Comparison of ENCODE assay signal across 8 cellular contexts in genomic region chr13:24161010-24161775, GRCh38. TPM values are rescaled to one million over a fixed set of nuclear protein-coding genes. Genes with fewer than 3 reads are reported as not detected.
A peak's percentile ranks its signal among the peaks of the same experiment; 100 is the strongest.
DNase-seq lines count a peak whose midpoint lies in the region; ATAC-seq and TF ChIP-seq lines count a peak whose summit lies in the region.

No MANE protein-coding gene starts in this region.

- H3K27me3 ChIP-seq in NT2/D1 (ENCODE audit: insufficient read depth, insufficient read length): no peaks in the 10 kb centered on the region
- H3K27me3 ChIP-seq in aorta (ENCODE audit: control insufficient read depth in 1 of 2, insufficient read depth in 2 of 2, low read length in 1 of 2): no peaks in the 10 kb centered on the region

- no peak overlapping the region for H3K27ac Mint-ChIP-seq in activated T-helper 2 cell treated with anti-CD3 and anti-CD28 coated beads, Interferon-gamma antibody, Interleukin-2, Interleukin-4, amounts not matched to agents 10 μg/mL and 5 μg/mL and 100 μg/mL, durations not matched to agents 14 hours and 24 hours and 36 hours
- H3K27ac Mint-ChIP-seq in progenitor cell of endocrine pancreas: peak overlapping the region; percentile 64

- no peak overlapping the region for H3K27ac ChIP-seq in aorta (ENCODE audit: low read depth in 1 of 2, low read length in 2 of 2)

- H3K27me3 Mint-ChIP-seq in activated T-helper 2 cell treated with anti-CD3 and anti-CD28 coated beads, Interferon-gamma antibody, Interleukin-2, Interleukin-4, amounts not matched to agents 10 μg/mL and 5 μg/mL and 100 μg/mL, durations not matched to agents 14 hours and 24 hours and 36 hours (ENCODE audit: low read depth): peaks cover 16% of the 10 kb centered on the region
- H3K27me3 Mint-ChIP-seq in progenitor cell of endocrine pancreas: peaks cover 34% of the 10 kb centered on the region

- WGBS in aorta, 2 donors: 1% methylated on average over 43 of the region's 43 CpGs

- peak overlapping the region; percentile 85 for H3K4me3 ChIP-seq in NT2/D1 (ENCODE audit: insufficient read length, low read depth)
- H3K4me3 ChIP-seq in aorta (ENCODE audit: low read length in 2 of 2): peak overlapping the region; percentile 22 to 66

- no peaks in the 10 kb centered on the region for H3K9me3 Mint-ChIP-seq in activated T-helper 2 cell treated with anti-CD3 and anti-CD28 coated beads, Interferon-gamma antibody, Interleukin-2, Interleukin-4, amounts not matched to agents 10 μg/mL and 5 μg/mL and 100 μg/mL, durations not matched to agents 14 hours and 24 hours and 36 hours
- H3K9me3 Mint-ChIP-seq in progenitor cell of endocrine pancreas (ENCODE audit: low read depth): no peaks in the 10 kb centered on the region

- H3K4me1 ChIP-seq in NT2/D1 (ENCODE audit: insufficient read depth, insufficient read length): peaks cover 6% of the 10 kb centered on the region
- no peaks in the 10 kb centered on the region for H3K4me1 ChIP-seq in aorta (ENCODE audit: control insufficient read depth in 1 of 2, insufficient read depth in 2 of 2, low read length in 2 of 2)

- H3K4me3 Mint-ChIP-seq in activated T-helper 2 cell treated with anti-CD3 and anti-CD28 coated beads, Interferon-gamma antibody, Interleukin-2, Interleukin-4, amounts not matched to agents 10 μg/mL and 5 μg/mL and 100 μg/mL, durations not matched to agents 14 hours and 24 hours and 36 hours (ENCODE audit: low read depth): peak overlapping the region; percentile 90
- peak overlapping the region; percentile 84 for H3K4me3 Mint-ChIP-seq in progenitor cell of endocrine pancreas (ENCODE audit: low read depth)

- H3K9me3 ChIP-seq in NT2/D1 (ENCODE audit: insufficient read depth, low read length) (no peaks in the 10 kb centered on the region), aorta (ENCODE audit: control insufficient read depth, low read length) (no peaks in the 10 kb centered on the region)

- DNase-seq in NCI-H1436 (lab: John Stamatoyannopoulos, UW) (peak; percentile 2), NCI-H1436 treated with DMSO at 0.1 percent for 48 hours (lab: John Stamatoyannopoulos, UW) (no peak), NT2/D1 (ENCODE audit: low read depth, low spot score) (no peak), Right ventricle myocardium superior (peak; percentile 51), progenitor cell of endocrine pancreas (ENCODE audit: low spot score, unreplicated experiment) (no peak), aorta (peak; percentile 53 to 80)
- peak; percentile 41 for DNase-seq in activated T-helper 2 cell treated with anti-CD3 and anti-CD28 coated beads, Interferon-gamma antibody, Interleukin-2, Interleukin-4, amounts not matched to agents 10 μg/mL and 5 μg/mL and 100 μg/mL, durations not matched to agents 14 hours and 24 hours and 36 hours (ENCODE audit: low spot score)

- H3K36me3 ChIP-seq in NT2/D1 (ENCODE audit: insufficient read depth, insufficient read length, low read length) (peaks cover 25% of the 10 kb centered on the region), aorta (ENCODE audit: control insufficient read depth in 1 of 2, insufficient read depth in 2 of 2, low read length in 1 of 2) (no peaks in the 10 kb centered on the region)

- no peak for TF ChIP-seq CTCF in progenitor cell of endocrine pancreas (IDR thresholded peaks at IDR 0.05; ENCODE audit: unreplicated experiment)

- H3K36me3 Mint-ChIP-seq in activated T-helper 2 cell treated with anti-CD3 and anti-CD28 coated beads, Interferon-gamma antibody, Interleukin-2, Interleukin-4, amounts not matched to agents 10 μg/mL and 5 μg/mL and 100 μg/mL, durations not matched to agents 14 hours and 24 hours and 36 hours (ENCODE audit: low read depth): peaks cover 15% of the 10 kb centered on the region
- peaks cover 10% of the 10 kb centered on the region for H3K36me3 Mint-ChIP-seq in progenitor cell of endocrine pancreas (ENCODE audit: insufficient read depth)

- H3K9ac ChIP-seq in NT2/D1 (ENCODE audit: insufficient read length, low read depth): peak overlapping the region; percentile 87

- H3K4me1 Mint-ChIP-seq in activated T-helper 2 cell treated with anti-CD3 and anti-CD28 coated beads, Interferon-gamma antibody, Interleukin-2, Interleukin-4, amounts not matched to agents 10 μg/mL and 5 μg/mL and 100 μg/mL, durations not matched to agents 14 hours and 24 hours and 36 hours (ENCODE audit: low read depth): peaks cover 25% of the 10 kb centered on the region
- H3K4me1 Mint-ChIP-seq in progenitor cell of endocrine pancreas (ENCODE audit: low read depth): peaks cover 20% of the 10 kb centered on the region

- intact Hi-C loops in activated T-helper 2 cell treated with anti-CD3 and anti-CD28 coated beads, Interferon-gamma antibody, Interleukin-2, Interleukin-4, amounts not matched to agents 10 μg/mL and 5 μg/mL and 100 μg/mL, durations not matched to agents 14 hours and 24 hours and 36 hours (cut with micrococcal nuclease): loop anchor here (2.0 to 10.0 kb wide), 6 partner anchors 34 to 784 kb away; no protein-coding TSS in a partner anchor
- intact Hi-C loops in Right ventricle myocardium superior (cut with DNase I) (no loop called here), aorta (cut with DNase I) (loop anchor here in 1 of 2 donors (5.0 kb wide), 1 partner anchor 89 kb away; no protein-coding TSS in a partner anchor)

- ATAC-seq in HG02973 (IDR thresholded peaks at IDR 0.05; ENCODE audit: unreplicated experiment): peak; percentile 34
- peak; percentile 56 for ATAC-seq in Right ventricle myocardium superior (ENCODE audit: poor library complexity)
- ATAC-seq in aorta (ENCODE audit: low FRiP score): peak; percentile 65

RNA-seq across cellular contexts. Expression of gene SPATA13, which starts 0.7 kb away (rescaled TPM):
- 41.5 and 44.9 TPM in 2 replicates for total RNA-seq in activated T-helper 2 cell treated with anti-CD3 and anti-CD28 coated beads, Interferon-gamma antibody, Interleukin-2, Interleukin-4, amounts not matched to agents 10 μg/mL and 5 μg/mL and 100 μg/mL, durations not matched to agents 14 hours and 24 hours and 36 hours
- 8.3 TPM for total RNA-seq in Right ventricle myocardium superior
- 32.5 and 35.8 TPM in 2 replicates for total RNA-seq in progenitor cell of endocrine pancreas
- total RNA-seq in aorta: 10 to 100 TPM; 10.9 to 18.2 TPM
- polyA plus RNA-seq in aorta: 1 to 10 TPM; 6.1 to 7.1 TPM

Comparison
In these comparisons a context has a peak if more than half of its experiments do, and no peak if none do; other contexts are left out.
1. DNase-seq: peak in NCI-H1436 (single experiment), activated T-helper 2 cell treated with anti-CD3 and anti-CD28 coated beads, Interferon-gamma antibody, Interleukin-2, Interleukin-4, amounts not matched to agents 10 μg/mL and 5 μg/mL and 100 μg/mL, durations not matched to agents 14 hours and 24 hours and 36 hours (single experiment), Right ventricle myocardium superior (single experiment) and aorta (2 of 2); none in NCI-H1436 treated with DMSO at 0.1 percent for 48 hours (single experiment), NT2/D1 (single experiment) and progenitor cell of endocrine pancreas (single experiment).
2. Peak in every context shown above with its lines, with median percentiles within 50 percentile points of each other: ATAC-seq.